8 cellular contexts compared by ENCODE assay signal in the genomic region with DNA sequence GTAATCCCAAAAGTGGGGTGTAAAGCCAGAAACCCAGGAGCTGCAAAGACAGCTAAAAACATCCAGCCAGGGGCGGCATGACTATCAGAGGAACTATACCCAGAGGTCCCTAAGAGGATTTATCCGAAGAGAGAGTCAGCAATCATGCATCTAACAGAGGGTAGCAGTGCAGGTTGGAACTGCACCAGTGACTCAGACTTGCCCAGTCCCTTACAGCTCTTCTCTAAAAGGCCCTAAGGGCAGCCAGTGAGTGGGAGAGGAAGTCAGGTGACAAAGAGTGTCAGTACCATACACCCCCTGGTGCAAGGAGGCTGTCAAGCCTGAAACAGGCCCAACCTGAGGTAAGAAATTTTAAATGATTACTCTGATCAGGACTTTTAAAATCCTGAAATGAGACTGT.
DNase-seq lines count a peak whose midpoint lies in the region; ATAC-seq and TF ChIP-seq lines count a peak whose summit lies in the region.

No MANE protein-coding gene starts in this region.

- H3K36me3 ChIP-seq in GM23338 (ENCODE audit: insufficient read depth) (no peaks in the 10 kb centered on the region), MM.1S (replicated peaks; ENCODE audit: insufficient read depth, low read length) (no peaks in the 10 kb centered on the region)

- H4K20me1 ChIP-seq in GM23338 (replicated peaks; ENCODE audit: insufficient read depth): no peaks in the 10 kb centered on the region
- no peaks in the 10 kb centered on the region for H4K20me1 ChIP-seq in MM.1S (ENCODE audit: insufficient read depth, low read length)

- H3F3A ChIP-seq in GM23338 (replicated peaks; ENCODE audit: low read depth) (no peaks in the 10 kb centered on the region), MM.1S (ENCODE audit: insufficient read depth, low read length) (no peaks in the 10 kb centered on the region)

- H3K27ac ChIP-seq in GM23338 (ENCODE audit: low read depth): no peak overlapping the region
- H3K27ac ChIP-seq in MM.1S (ENCODE audit: low read length): no peak overlapping the region

- no peaks in the 10 kb centered on the region for H3K27me3 ChIP-seq in GM23338 (ENCODE audit: insufficient read depth)
- no peaks in the 10 kb centered on the region for H3K27me3 ChIP-seq in MM.1S (replicated peaks; ENCODE audit: insufficient read depth, low read length)

- TF ChIP-seq CTCF in GM23338 (conservative IDR thresholded peaks at IDR 0.05; ENCODE audit: low read depth in 2 of 2): peak in 1 of 2 experiments; percentile 24; a peak in 2 of 4 replicates
- no peak for TF ChIP-seq CTCF in MM.1S (IDR thresholded peaks at IDR 0.05; ENCODE audit: low read length)

- H3K36me3 Mint-ChIP-seq in GM23338 (ENCODE audit: low read depth): no peaks in the 10 kb centered on the region
- H3K36me3 Mint-ChIP-seq in activated naive CD8-positive, alpha-beta T cell: peaks cover 31% of the 10 kb centered on the region

- POLR2A ChIA-PET in HEK293T (lab: Yijun Ruan, JAX): no interaction called here

- peak; percentile 85 for ATAC-seq in GM23338

- peaks cover 11% of the 10 kb centered on the region for H3K4me1 Mint-ChIP-seq in GM23338
- H3K4me1 Mint-ChIP-seq in activated naive CD8-positive, alpha-beta T cell (ENCODE audit: low read depth): peaks cover 63% of the 10 kb centered on the region

- 0 out of 2 replicates have a peak overlapping the region, but pooled peaks have one; percentile 46 for H3K27ac Mint-ChIP-seq in GM23338
- H3K27ac Mint-ChIP-seq in activated naive CD8-positive, alpha-beta T cell: peak overlapping the region; percentile 50

- H3K4me3 Mint-ChIP-seq in GM23338: no peak overlapping the region
- H3K4me3 Mint-ChIP-seq in activated naive CD8-positive, alpha-beta T cell: no peak overlapping the region

- peaks cover 2% of the 10 kb centered on the region for H3K27me3 Mint-ChIP-seq in GM23338 (ENCODE audit: insufficient read depth, low read depth, poor library complexity)
- no peaks in the 10 kb centered on the region for H3K27me3 Mint-ChIP-seq in activated naive CD8-positive, alpha-beta T cell

- H3K4me2 ChIP-seq in GM23338 (no peak overlapping the region), MM.1S (ENCODE audit: low read depth, low read length) (no peak overlapping the region)

- H2AFZ ChIP-seq in GM23338: no peak overlapping the region
- no peak overlapping the region for H2AFZ ChIP-seq in MM.1S (ENCODE audit: low read length)

- no peaks in the 10 kb centered on the region for H3K9me2 ChIP-seq in GM23338 (ENCODE audit: insufficient read depth)
- no peaks in the 10 kb centered on the region for H3K9me2 ChIP-seq in MM.1S (replicated peaks; ENCODE audit: insufficient read depth, low read length)

- peaks cover 6% of the 10 kb centered on the region for H3K4me1 ChIP-seq in GM23338 (ENCODE audit: insufficient read depth)
- H3K4me1 ChIP-seq in MM.1S (ENCODE audit: low read length): peaks cover 9% of the 10 kb centered on the region; the same call in 1 of the 2 replicates

- CTCF ChIA-PET in HEK293T (lab: Yijun Ruan, JAX): interaction anchor here (1.2 kb wide), 1 partner anchor 11 kb away, joined by 4 read pairs; no protein-coding TSS in a partner anchor

- H3K79me2 ChIP-seq in GM23338 (replicated peaks; ENCODE audit: insufficient read depth) (no peaks in the 10 kb centered on the region), MM.1S (ENCODE audit: low read length) (no peaks in the 10 kb centered on the region)

- DNase-seq in NCI-H1417 (lab: John Stamatoyannopoulos, UW) (peak in 2 of 3 experiments; percentile 6 to 7), NCI-H1417 treated with DMSO at 0.1 percent for 48 hours (lab: John Stamatoyannopoulos, UW) (no peak), GM23338 (ENCODE audit: low spot score) (peak; percentile 42), MM.1S (peak; percentile 25), renal cortical epithelial cell (ENCODE audit: low read depth) (peak; percentile 75), HEK293T (ENCODE audit: extremely low spot score) (no peak)
- DNase-seq in central memory CD4-positive, alpha-beta T cell: no peak

- H3K9ac ChIP-seq in MM.1S (ENCODE audit: low read length): no peak overlapping the region

- no peaks in the 10 kb centered on the region for H3K9me3 Mint-ChIP-seq in GM23338
- peaks cover 7% of the 10 kb centered on the region for H3K9me3 Mint-ChIP-seq in activated naive CD8-positive, alpha-beta T cell (ENCODE audit: low read depth)

- 0 out of 2 replicates have a peak, but pooled peaks cover 2% of the 10 kb centered on the region for H3K9me3 ChIP-seq in MM.1S (replicated peaks; ENCODE audit: insufficient read depth, low read length)

- H3K4me3 ChIP-seq in GM23338 (no peak overlapping the region), MM.1S (ENCODE audit: low read length) (no peak overlapping the region)

TF ChIP-seq in HEK293T, 16 proteins besides CTCF, POLR2A, EP300 and RAD21:
- TF ChIP-seq ARNT (IDR thresholded peaks at IDR 0.05) (no peak), NFRKB (IDR thresholded peaks at IDR 0.05) (no peak), FOXK2 (IDR thresholded peaks at IDR 0.05) (no peak), ELF4 (IDR thresholded peaks at IDR 0.05) (no peak), SUZ12 (IDR thresholded peaks at IDR 0.05) (no peak), FOXM1 (IDR thresholded peaks at IDR 0.05; ENCODE audit: borderline replicate concordance) (no peak), SP1 (IDR thresholded peaks at IDR 0.05) (no peak), CTBP1 (IDR thresholded peaks at IDR 0.05; ENCODE audit: borderline replicate concordance) (no peak), BHLHE40 (IDR thresholded peaks at IDR 0.05; ENCODE audit: borderline replicate concordance) (no peak), L3MBTL2 (conservative IDR thresholded peaks at IDR 0.05) (no peak), ZNF384 (IDR thresholded peaks at IDR 0.05) (no peak), LEF1 (IDR thresholded peaks at IDR 0.05; ENCODE audit: borderline replicate concordance) (no peak)
- TF ChIP-seq, protein P1, sequence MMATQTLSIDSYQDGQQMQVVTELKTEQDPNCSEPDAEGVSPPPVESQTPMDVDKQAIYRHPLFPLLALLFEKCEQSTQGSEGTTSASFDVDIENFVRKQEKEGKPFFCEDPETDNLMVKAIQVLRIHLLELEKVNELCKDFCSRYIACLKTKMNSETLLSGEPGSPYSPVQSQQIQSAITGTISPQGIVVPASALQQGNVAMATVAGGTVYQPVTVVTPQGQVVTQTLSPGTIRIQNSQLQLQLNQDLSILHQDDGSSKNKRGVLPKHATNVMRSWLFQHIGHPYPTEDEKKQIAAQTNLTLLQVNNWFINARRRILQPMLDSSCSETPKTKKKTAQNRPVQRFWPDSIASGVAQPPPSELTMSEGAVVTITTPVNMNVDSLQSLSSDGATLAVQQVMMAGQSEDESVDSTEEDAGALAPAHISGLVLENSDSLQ (IDR thresholded peaks at IDR 0.05): no peak
TF ChIP-seq in HEK293T: peak in this region for 0.

Comparison
In these comparisons a context has a peak if more than half of its experiments do, and no peak if none do; other contexts are left out.
1. DNase-seq: peak in NCI-H1417 (2 of 3), GM23338 (single experiment), MM.1S (single experiment) and renal cortical epithelial cell (single experiment); none in NCI-H1417 treated with DMSO at 0.1 percent for 48 hours (single experiment), central memory CD4-positive, alpha-beta T cell (single experiment) and HEK293T (single experiment).